27 cellular contexts compared by ENCODE assay signal in genomic region chr3:40725026-40725425, GRCh38.
DNase-seq lines count a peak whose midpoint lies in the region; ATAC-seq and TF ChIP-seq lines count a peak whose summit lies in the region.
"Had no signal": no experiment of that assay in that cellular context is flagged by ENCODE, and none has a peak within 500 bp of the region (broad histone marks: within the 10 kb centered on the region; RNA-seq: fewer than 3 reads in every experiment).

No MANE protein-coding gene starts in this region.

- TF ChIP-seq CTCF in LNCaP clone FGC (IDR thresholded peaks at IDR 0.05; ENCODE audit: control insufficient read depth, extremely low read depth, insufficient read depth): no peak

- ATAC-seq in GM21786 (IDR thresholded peaks at IDR 0.05; ENCODE audit: unreplicated experiment): no peak
- ATAC-seq: activated naive CD4-positive, alpha-beta T cell treated with anti-CD3 and anti-CD28 coated beads, Interleukin-2, amount 50 U/mL, for 72 hours; effector memory CD8-positive, alpha-beta T cell; GM23338; left ventricle myocardium superior; stimulated activated effector memory CD8-positive, alpha-beta T cell treated with anti-CD3 and anti-CD28 coated beads, Interleukin-12 subunit alpha, Interleukin-12 subunit beta, amount 100 ng/mL, for 72 hours; T-cell had no signal

- no peak overlapping the region for H3K4me3 ChIP-seq in LNCaP clone FGC (ENCODE audit: low read depth, low read length)
- H3K4me3 ChIP-seq: BLaER1, coronary artery, GM23338, ovary, SJSA1 had no signal

- peak; percentile 19 for DNase-seq in COR-L47 (lab: John Stamatoyannopoulos, UW)
- DNase-seq in LNCaP clone FGC (ENCODE audit: low read depth): peak; percentile 68
- DNase-seq in NCI-H2196 treated with DMSO at 0.1 percent for 48 hours (lab: John Stamatoyannopoulos, UW; ENCODE audit: unreplicated experiment): peak; percentile 16
- peak; percentile 86 to 96 for DNase-seq in cerebellar nuclear complex (lab: John Stamatoyannopoulos, UW)
- no peak for DNase-seq in islet precursor cell
- DNase-seq in NK-92 (lab: John Stamatoyannopoulos, UW; ENCODE audit: unreplicated experiment): no peak
- DNase-seq: activated CD4-positive, alpha-beta T cell treated with anti-CD3 and anti-CD28 coated beads for 48 hours; activated CD8-positive, alpha-beta memory T cell treated with anti-CD3 and anti-CD28 coated beads for 24 hours; DND-41; effector memory CD8-positive, alpha-beta T cell; IMR-90; left ventricle myocardium superior; mesendoderm; NCI-H187 treated with DMSO at 0.1 percent for 48 hours; NCI-H526; ovary; stimulated activated CD4-positive, alpha-beta T cell treated with anti-CD3 and anti-CD28 coated beads, Interleukin-15, amount 100 ng/mL, for 24 hours; stimulated activated CD4-positive, alpha-beta T cell treated with anti-CD3 and anti-CD28 coated beads, Interleukin-4, amount 100 ng/mL, for 4 hours; T-cell; trophoblast cell had no signal

Comparison
In these comparisons a context has a peak if more than half of its experiments do, and no peak if none do; other contexts are left out.
1. DNase-seq: peak in COR-L47 (single experiment), LNCaP clone FGC (single experiment), NCI-H2196 treated with DMSO at 0.1 percent for 48 hours (single experiment) and cerebellar nuclear complex (2 of 2); none in islet precursor cell (single experiment) and NK-92 (single experiment).